24 cellular contexts compared by ENCODE assay signal in the genomic region with DNA sequence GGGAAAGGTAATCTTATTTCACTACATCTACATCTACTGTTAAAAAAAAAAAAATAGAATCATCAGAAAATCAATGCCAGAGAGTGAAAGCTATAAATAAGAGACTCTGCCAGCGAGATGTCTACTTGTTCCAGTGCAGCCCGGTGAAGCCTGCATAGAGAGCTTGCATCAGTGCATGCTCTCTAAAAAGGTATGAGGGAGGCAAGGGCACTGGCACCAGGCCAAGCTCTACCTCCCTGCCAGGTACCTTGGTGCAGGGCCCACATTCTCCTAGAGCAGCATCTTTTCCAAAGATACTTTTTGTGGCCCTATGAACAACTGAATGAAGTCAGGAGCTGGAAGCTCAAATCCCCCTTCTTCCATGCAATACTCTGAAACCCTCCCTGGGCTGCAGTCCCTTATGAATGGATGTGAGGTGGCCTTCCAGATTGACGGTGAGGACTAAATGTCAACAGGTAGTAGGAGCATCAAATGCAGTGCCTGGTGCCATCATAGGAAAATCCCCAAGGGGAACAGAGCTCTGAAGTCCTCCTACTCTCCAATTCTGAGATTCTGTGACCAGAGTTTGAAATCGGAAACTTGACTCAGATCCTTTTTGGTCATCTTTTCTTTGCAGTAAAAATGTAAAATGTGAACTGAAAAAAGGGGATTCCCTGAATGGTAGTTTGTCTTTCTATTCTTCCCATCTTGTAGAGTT.
"Had no signal": no experiment of that assay in that cellular context is flagged by ENCODE, and none has a peak within 500 bp of the region (broad histone marks: within the 10 kb centered on the region; RNA-seq: fewer than 3 reads in every experiment).

No MANE protein-coding gene starts in this region.

- H3K9me3 ChIP-seq: esophagus muscularis mucosa, gastrocnemius medialis, stomach, suprapubic skin had no signal

- DNase-seq: activated B cell treated with CpG ODN at 0.5 μM for 24 hours; activated CD4-positive, alpha-beta memory T cell treated with anti-CD3 and anti-CD28 coated beads for 36 hours; activated CD4-positive, alpha-beta T cell treated with anti-CD3 and anti-CD28 coated beads for 4 hours; activated effector memory CD4-positive, alpha-beta T cell treated with Interleukin-2 at 50 U/mL for 16 hours; activated naive CD4-positive, alpha-beta T cell treated with anti-CD3 and anti-CD28 coated beads for 36 hours; activated naive CD8-positive, alpha-beta T cell treated with anti-CD3 and anti-CD28 coated beads, Interleukin-2, amount 50 U/mL, for 24 hours; activated T-cell treated with anti-CD3 and anti-CD28 coated beads, Interleukin-2, amount 50 U/mL, for 48 hours; effector memory CD8-positive, alpha-beta T cell; gastrocnemius medialis; islet precursor cell; left cardiac atrium; nephron progenitor cell; posterior cingulate gyrus; small intestine; stimulated activated CD4-positive, alpha-beta T cell treated with anti-CD3 and anti-CD28 coated beads, Interleukin-2, amount 100 ng/mL, for 24 hours; stomach; T-helper 9 cell; trophoblast cell had no signal

- H3K27ac ChIP-seq: esophagus muscularis mucosa, gastrocnemius medialis, stomach, suprapubic skin had no signal

- H3K4me1 ChIP-seq: suprapubic skin had no signal

- ATAC-seq: activated naive CD8-positive, alpha-beta T cell treated with anti-CD3 and anti-CD28 coated beads, Interleukin-2, amount 50 U/mL, for 24 hours; effector memory CD8-positive, alpha-beta T cell; gastrocnemius medialis; left cardiac atrium; sciatic nerve; stimulated activated memory B cell treated with anti-CD40 and anti-IgM and Interleukin-4, amounts not matched to agents 10 μg/mL and 1 μg/mL and 100 μg/mL, for 72 hours had no signal

- H3K27me3 ChIP-seq: cardiac muscle cell, dorsolateral prefrontal cortex, esophagus muscularis mucosa, gastrocnemius medialis, stomach, suprapubic skin had no signal

- H3K27me3 Mint-ChIP-seq: stimulated activated memory B cell treated with anti-CD40 and anti-IgM and Interleukin-4, amounts not matched to agents 10 μg/mL and 1 μg/mL and 100 μg/mL, for 72 hours had no signal

- H3K4me1 Mint-ChIP-seq: activated B cell treated with CpG ODN at 0.5 μM for 24 hours; activated naive CD8-positive, alpha-beta T cell treated with anti-CD3 and anti-CD28 coated beads, Interleukin-2, amount 50 U/mL, for 24 hours; stimulated activated memory B cell treated with anti-CD40 and anti-IgM and Interleukin-4, amounts not matched to agents 10 μg/mL and 1 μg/mL and 100 μg/mL, for 72 hours had no signal

- H3K4me3 ChIP-seq: cardiac muscle cell, dorsolateral prefrontal cortex, esophagus muscularis mucosa, gastrocnemius medialis, stomach, suprapubic skin had no signal

- H3K27ac Mint-ChIP-seq: activated B cell treated with CpG ODN at 0.5 μM for 24 hours; activated CD4-positive, alpha-beta memory T cell treated with anti-CD3 and anti-CD28 coated beads for 36 hours; activated naive CD4-positive, alpha-beta T cell treated with anti-CD3 and anti-CD28 coated beads for 36 hours; activated naive CD8-positive, alpha-beta T cell treated with anti-CD3 and anti-CD28 coated beads, Interleukin-2, amount 50 U/mL, for 24 hours; effector memory CD8-positive, alpha-beta T cell; nephron progenitor cell; stimulated activated memory B cell treated with anti-CD40 and anti-IgM and Interleukin-4, amounts not matched to agents 10 μg/mL and 1 μg/mL and 100 μg/mL, for 72 hours had no signal

- H3K36me3 ChIP-seq: cardiac muscle cell, esophagus muscularis mucosa, gastrocnemius medialis, stomach, suprapubic skin had no signal

- H3K9me3 Mint-ChIP-seq: activated CD4-positive, alpha-beta memory T cell treated with anti-CD3 and anti-CD28 coated beads for 36 hours; activated naive CD4-positive, alpha-beta T cell treated with anti-CD3 and anti-CD28 coated beads for 36 hours had no signal

- H3K36me3 Mint-ChIP-seq: activated CD4-positive, alpha-beta memory T cell treated with anti-CD3 and anti-CD28 coated beads for 36 hours; stimulated activated memory B cell treated with anti-CD40 and anti-IgM and Interleukin-4, amounts not matched to agents 10 μg/mL and 1 μg/mL and 100 μg/mL, for 72 hours had no signal

- H3K4me3 Mint-ChIP-seq: activated B cell treated with CpG ODN at 0.5 μM for 24 hours; activated CD4-positive, alpha-beta memory T cell treated with anti-CD3 and anti-CD28 coated beads for 36 hours; activated naive CD4-positive, alpha-beta T cell treated with anti-CD3 and anti-CD28 coated beads for 36 hours; activated naive CD8-positive, alpha-beta T cell treated with anti-CD3 and anti-CD28 coated beads, Interleukin-2, amount 50 U/mL, for 24 hours; effector memory CD8-positive, alpha-beta T cell; nephron progenitor cell; stimulated activated memory B cell treated with anti-CD40 and anti-IgM and Interleukin-4, amounts not matched to agents 10 μg/mL and 1 μg/mL and 100 μg/mL, for 72 hours had no signal
